ENCODE assay signal across 21 cellular contexts in genomic region chr6:166485651-166486535, GRCh38.
DNase-seq lines count a peak whose midpoint lies in the region; ATAC-seq and TF ChIP-seq lines count a peak whose summit lies in the region.
"Had no signal": no experiment of that assay in that cellular context is flagged by ENCODE, and none has a peak within 500 bp of the region (broad histone marks: within the 10 kb centered on the region; RNA-seq: fewer than 3 reads in every experiment).

No MANE protein-coding gene starts in this region.

- no peaks in the 10 kb centered on the region for H3K27me3 ChIP-seq in left ventricle myocardium inferior (ENCODE audit: low read depth)
- H3K27me3 ChIP-seq: brain microvascular endothelial cell, dorsolateral prefrontal cortex, esophagus muscularis mucosa, right lobe of liver, stomach had no signal

- H3K9me3 ChIP-seq in left ventricle myocardium inferior (replicated peaks): no peaks in the 10 kb centered on the region
- H3K9me3 ChIP-seq: esophagus muscularis mucosa, right lobe of liver, stomach had no signal

- H3K27ac ChIP-seq in left ventricle myocardium inferior (replicated peaks): no peak overlapping the region
- H3K27ac ChIP-seq: brain microvascular endothelial cell, esophagus muscularis mucosa, right lobe of liver, stomach had no signal

- ATAC-seq in left cardiac atrium: no peak
- peak; percentile 37 for ATAC-seq in SK-N-SH treated with all-trans-retinoic acid at 6 μM for 48 hours
- no peak for ATAC-seq in HG03457 (IDR thresholded peaks at IDR 0.05; ENCODE audit: unreplicated experiment)
- ATAC-seq in stimulated activated naive CD8-positive, alpha-beta T cell treated with anti-CD3 and anti-CD28 coated beads, Interleukin-15, Interleukin-2, amounts not matched to agents 100 U/mL and 50 U/mL, for 24 hours: no peak
- ATAC-seq: PC-3, right lobe of liver had no signal

- no peak overlapping the region for H3K4me3 ChIP-seq in left ventricle myocardium inferior
- H3K4me3 ChIP-seq: dorsolateral prefrontal cortex, esophagus muscularis mucosa, right lobe of liver, stomach had no signal

- TF ChIP-seq CTCF in left ventricle myocardium inferior (IDR thresholded peaks at IDR 0.05; ENCODE audit: borderline replicate concordance): no peak

- peaks cover 54% of the 10 kb centered on the region for H3K36me3 ChIP-seq in left ventricle myocardium inferior
- H3K36me3 ChIP-seq: brain microvascular endothelial cell, right lobe of liver had no signal

- DNase-seq in left ventricle myocardium inferior (peak; percentile 13), left cardiac atrium (no peak), iPS-NIHi7 (ENCODE audit: extremely low spot score) (peak; percentile 49), midbrain (lab: John Stamatoyannopoulos, UW) (no peak), NCI-H1105 treated with DMSO at 0.1 percent for 48 hours (lab: John Stamatoyannopoulos, UW) (no peak)
- DNase-seq in stimulated activated naive CD8-positive, alpha-beta T cell treated with anti-CD3 and anti-CD28 coated beads, Interleukin-15, Interleukin-2, amounts not matched to agents 100 U/mL and 50 U/mL, for 24 hours: no peak
- DNase-seq: ACHN; activated CD4-positive, alpha-beta memory T cell treated with anti-CD3 and anti-CD28 coated beads, Interleukin-2, amount 10 ng/mL, durations not matched to agents 7 days and 5 days; activated naive CD8-positive, alpha-beta T cell treated with anti-CD3 and anti-CD28 coated beads for 36 hours; activated T-cell treated with anti-CD3 and anti-CD28 coated beads, Interleukin-2, amount 50 U/mL, for 48 hours; brain microvascular endothelial cell; NCI-H1092; NCI-H526; occipital lobe; PC-3; stomach had no signal

- peaks cover 30% of the 10 kb centered on the region for H3K4me1 ChIP-seq in left ventricle myocardium inferior
- H3K4me1 ChIP-seq: right lobe of liver had no signal

- intact Hi-C loops in left ventricle myocardium inferior (cut with micrococcal nuclease) (no loop called here), left cardiac atrium (cut with DNase I) (no loop called here)

TF ChIP-seq in SK-N-SH treated with all-trans-retinoic acid at 6 μM for 48 hours, 23 proteins besides CTCF, POLR2A, EP300 and RAD21:
- no peak for TF ChIP-seq ZFP30 (CRISPR knock-in tag; IDR thresholded peaks at IDR 0.05)
- no peak for TF ChIP-seq ZNF70 (CRISPR knock-in tag; IDR thresholded peaks at IDR 0.05)
- TF ChIP-seq, protein P1, sequence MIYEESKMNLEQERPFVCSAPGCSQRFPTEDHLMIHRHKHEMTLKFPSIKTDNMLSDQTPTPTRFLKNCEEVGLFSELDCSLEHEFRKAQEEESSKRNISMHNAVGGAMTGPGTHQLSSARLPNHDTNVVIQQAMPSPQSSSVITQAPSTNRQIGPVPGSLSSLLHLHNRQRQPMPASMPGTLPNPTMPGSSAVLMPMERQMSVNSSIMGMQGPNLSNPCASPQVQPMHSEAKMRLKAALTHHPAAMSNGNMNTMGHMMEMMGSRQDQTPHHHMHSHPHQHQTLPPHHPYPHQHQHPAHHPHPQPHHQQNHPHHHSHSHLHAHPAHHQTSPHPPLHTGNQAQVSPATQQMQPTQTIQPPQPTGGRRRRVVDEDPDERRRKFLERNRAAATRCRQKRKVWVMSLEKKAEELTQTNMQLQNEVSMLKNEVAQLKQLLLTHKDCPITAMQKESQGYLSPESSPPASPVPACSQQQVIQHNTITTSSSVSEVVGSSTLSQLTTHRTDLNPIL (CRISPR knock-in tag; IDR thresholded peaks at IDR 0.05; ENCODE audit: low read depth): no peak
- TF ChIP-seq, protein P2, sequence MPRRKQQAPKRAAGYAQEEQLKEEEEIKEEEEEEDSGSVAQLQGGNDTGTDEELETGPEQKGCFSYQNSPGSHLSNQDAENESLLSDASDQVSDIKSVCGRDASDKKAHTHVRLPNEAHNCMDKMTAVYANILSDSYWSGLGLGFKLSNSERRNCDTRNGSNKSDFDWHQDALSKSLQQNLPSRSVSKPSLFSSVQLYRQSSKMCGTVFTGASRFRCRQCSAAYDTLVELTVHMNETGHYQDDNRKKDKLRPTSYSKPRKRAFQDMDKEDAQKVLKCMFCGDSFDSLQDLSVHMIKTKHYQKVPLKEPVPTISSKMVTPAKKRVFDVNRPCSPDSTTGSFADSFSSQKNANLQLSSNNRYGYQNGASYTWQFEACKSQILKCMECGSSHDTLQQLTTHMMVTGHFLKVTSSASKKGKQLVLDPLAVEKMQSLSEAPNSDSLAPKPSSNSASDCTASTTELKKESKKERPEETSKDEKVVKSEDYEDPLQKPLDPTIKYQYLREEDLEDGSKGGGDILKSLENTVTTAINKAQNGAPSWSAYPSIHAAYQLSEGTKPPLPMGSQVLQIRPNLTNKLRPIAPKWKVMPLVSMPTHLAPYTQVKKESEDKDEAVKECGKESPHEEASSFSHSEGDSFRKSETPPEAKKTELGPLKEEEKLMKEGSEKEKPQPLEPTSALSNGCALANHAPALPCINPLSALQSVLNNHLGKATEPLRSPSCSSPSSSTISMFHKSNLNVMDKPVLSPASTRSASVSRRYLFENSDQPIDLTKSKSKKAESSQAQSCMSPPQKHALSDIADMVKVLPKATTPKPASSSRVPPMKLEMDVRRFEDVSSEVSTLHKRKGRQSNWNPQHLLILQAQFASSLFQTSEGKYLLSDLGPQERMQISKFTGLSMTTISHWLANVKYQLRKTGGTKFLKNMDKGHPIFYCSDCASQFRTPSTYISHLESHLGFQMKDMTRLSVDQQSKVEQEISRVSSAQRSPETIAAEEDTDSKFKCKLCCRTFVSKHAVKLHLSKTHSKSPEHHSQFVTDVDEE (CRISPR knock-in tag; IDR thresholded peaks at IDR 0.05): no peak
- TF ChIP-seq, protein P3, sequence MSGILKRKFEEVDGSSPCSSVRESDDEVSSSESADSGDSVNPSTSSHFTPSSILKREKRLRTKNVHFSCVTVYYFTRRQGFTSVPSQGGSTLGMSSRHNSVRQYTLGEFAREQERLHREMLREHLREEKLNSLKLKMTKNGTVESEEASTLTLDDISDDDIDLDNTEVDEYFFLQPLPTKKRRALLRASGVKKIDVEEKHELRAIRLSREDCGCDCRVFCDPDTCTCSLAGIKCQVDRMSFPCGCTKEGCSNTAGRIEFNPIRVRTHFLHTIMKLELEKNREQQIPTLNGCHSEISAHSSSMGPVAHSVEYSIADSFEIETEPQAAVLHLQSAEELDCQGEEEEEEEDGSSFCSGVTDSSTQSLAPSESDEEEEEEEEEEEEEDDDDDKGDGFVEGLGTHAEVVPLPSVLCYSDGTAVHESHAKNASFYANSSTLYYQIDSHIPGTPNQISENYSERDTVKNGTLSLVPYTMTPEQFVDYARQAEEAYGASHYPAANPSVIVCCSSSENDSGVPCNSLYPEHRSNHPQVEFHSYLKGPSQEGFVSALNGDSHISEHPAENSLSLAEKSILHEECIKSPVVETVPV (CRISPR knock-in tag; IDR thresholded peaks at IDR 0.05): no peak
- no peak for TF ChIP-seq ESRRG (CRISPR knock-in tag; IDR thresholded peaks at IDR 0.05)
- TF ChIP-seq ZFP3 (CRISPR knock-in tag; IDR thresholded peaks at IDR 0.05): no peak
- TF ChIP-seq ZC3H10 (CRISPR knock-in tag; IDR thresholded peaks at IDR 0.05): no peak
- no peak for TF ChIP-seq CSDC2 (CRISPR knock-in tag; IDR thresholded peaks at IDR 0.05)

Comparison
In these comparisons a context has a peak if more than half of its experiments do, and no peak if none do; other contexts are left out.
1. DNase-seq: peak in left ventricle myocardium inferior (single experiment) and iPS-NIHi7 (single experiment); none in left cardiac atrium (single experiment), stimulated activated naive CD8-positive, alpha-beta T cell treated with anti-CD3 and anti-CD28 coated beads, Interleukin-15, Interleukin-2, amounts not matched to agents 100 U/mL and 50 U/mL, for 24 hours (single experiment), midbrain (single experiment) and NCI-H1105 treated with DMSO at 0.1 percent for 48 hours (single experiment).